Comparison of ENCODE assay signal across 10 cellular contexts in the genomic region with DNA sequence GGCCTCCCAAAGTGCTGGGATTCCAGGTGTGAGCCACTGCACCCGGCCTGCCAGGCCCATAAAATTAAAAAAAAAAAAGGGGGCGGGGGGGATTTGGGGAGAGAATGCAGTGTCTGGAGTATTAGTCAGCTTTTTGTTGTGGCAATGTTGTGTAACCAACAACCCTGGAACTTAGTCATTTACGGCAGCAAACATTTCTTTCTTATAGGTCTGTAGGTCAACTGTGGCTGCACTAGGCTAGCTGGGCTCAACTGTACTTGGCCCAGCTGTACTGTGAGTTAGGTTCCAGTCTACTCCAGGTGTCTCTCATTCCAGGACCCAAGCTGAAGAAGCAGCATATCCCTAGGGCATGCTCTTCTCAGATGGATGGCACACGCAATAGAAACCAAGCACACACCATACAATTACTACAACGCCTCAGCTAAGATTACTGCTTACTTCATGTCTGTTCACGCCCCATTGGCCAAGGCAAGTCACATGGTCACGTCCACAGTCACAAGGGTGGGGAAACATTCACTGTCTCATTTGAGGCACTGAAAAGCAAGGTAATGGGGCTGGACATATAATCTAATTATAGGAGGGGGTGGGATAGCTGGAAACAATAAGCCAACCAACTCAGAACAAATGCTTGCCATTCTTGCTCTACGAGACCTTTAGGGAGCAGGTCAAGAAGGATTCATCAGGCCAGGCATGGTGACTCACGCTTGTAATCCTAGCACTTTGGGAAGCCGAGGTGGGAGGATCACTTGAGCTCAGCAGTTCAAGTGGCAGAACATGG. TPM values are rescaled to one million over a fixed set of nuclear protein-coding genes. Genes with fewer than 3 reads are reported as not detected.
A peak's percentile ranks its signal among the peaks of the same experiment; 100 is the strongest.
DNase-seq lines count a peak whose midpoint lies in the region; ATAC-seq and TF ChIP-seq lines count a peak whose summit lies in the region.
"Had no signal": no experiment of that assay in that cellular context is flagged by ENCODE, and none has a peak within 500 bp of the region (broad histone marks: within the 10 kb centered on the region; RNA-seq: fewer than 3 reads in every experiment).

No MANE protein-coding gene starts in this region.

- no peaks in the 10 kb centered on the region for H3K9me3 Mint-ChIP-seq in natural killer cell treated with Interleukin-12 subunit alpha and Interleukin-12 subunit beta and Interleukin-15 and Interleukin-18, amount 100 ng/mL, for 72 hours
- H3K9me3 Mint-ChIP-seq: stimulated activated naive B cell treated with anti-CD40 and anti-IgM and Interleukin-4, amounts not matched to agents 10 μg/mL and 1 μg/mL and 100 μg/mL, for 72 hours had no signal

- no peaks in the 10 kb centered on the region for H3K36me3 ChIP-seq in left ventricle myocardium inferior

- H3K36me3 Mint-ChIP-seq in natural killer cell treated with Interleukin-12 subunit alpha and Interleukin-12 subunit beta and Interleukin-15 and Interleukin-18, amount 100 ng/mL, for 72 hours: no peaks in the 10 kb centered on the region
- H3K36me3 Mint-ChIP-seq: stimulated activated naive B cell treated with anti-CD40 and anti-IgM and Interleukin-4, amounts not matched to agents 10 μg/mL and 1 μg/mL and 100 μg/mL, for 72 hours had no signal

- intact Hi-C loops in left ventricle myocardium inferior (cut with micrococcal nuclease): no loop called here

- TF ChIP-seq CTCF in RWPE1 (conservative IDR thresholded peaks at IDR 0.05; ENCODE audit: low read depth): no peak
- no peak for TF ChIP-seq CTCF in foreskin keratinocyte (conservative IDR thresholded peaks at IDR 0.05)
- no peak for TF ChIP-seq CTCF in left ventricle myocardium inferior (IDR thresholded peaks at IDR 0.05; ENCODE audit: borderline replicate concordance)

- DNase-seq in ACHN (peak; percentile 65), HPDE6-E6E7 (ENCODE audit: extremely low spot score) (peak; percentile 65), RWPE1 (ENCODE audit: low spot score) (peak; percentile 76), foreskin keratinocyte (peak; percentile 90 to 92), left ventricle myocardium inferior (no peak), GOT3 (lab: John Stamatoyannopoulos, UW) (no peak)
- no peak for DNase-seq in natural killer cell treated with Interleukin-12 subunit alpha and Interleukin-12 subunit beta and Interleukin-15 and Interleukin-18, amount 100 ng/mL, for 72 hours (ENCODE audit: low spot score)
- DNase-seq: DMS 273 treated with DMSO at 0.1 percent for 48 hours; stimulated activated naive B cell treated with anti-CD40 and anti-IgM and Interleukin-4, amounts not matched to agents 10 μg/mL and 1 μg/mL and 100 μg/mL, for 72 hours had no signal

- in situ Hi-C loops in ACHN (cut with HindIII; ENCODE audit: low pct_ligation_motif_present, low pct_unique_long_range_greater_than_20kb, low sequenced_read_pairs): no loop called here

- H3K4me3 Mint-ChIP-seq in natural killer cell treated with Interleukin-12 subunit alpha and Interleukin-12 subunit beta and Interleukin-15 and Interleukin-18, amount 100 ng/mL, for 72 hours: no peak overlapping the region
- H3K4me3 Mint-ChIP-seq: stimulated activated naive B cell treated with anti-CD40 and anti-IgM and Interleukin-4, amounts not matched to agents 10 μg/mL and 1 μg/mL and 100 μg/mL, for 72 hours had no signal

- H3K9me3 ChIP-seq in left ventricle myocardium inferior (replicated peaks): no peaks in the 10 kb centered on the region

- H3K27me3 ChIP-seq in foreskin keratinocyte: no peaks in the 10 kb centered on the region
- no peaks in the 10 kb centered on the region for H3K27me3 ChIP-seq in left ventricle myocardium inferior (ENCODE audit: low read depth)

- H3K4me1 ChIP-seq in foreskin keratinocyte (peaks cover 14% of the 10 kb centered on the region), left ventricle myocardium inferior (peaks cover 19% of the 10 kb centered on the region)

- peaks cover 8 to 13% of the 10 kb centered on the region in 2 donors for H3K27me3 Mint-ChIP-seq in natural killer cell treated with Interleukin-12 subunit alpha and Interleukin-12 subunit beta and Interleukin-15 and Interleukin-18, amount 100 ng/mL, for 72 hours

- H3K4me3 ChIP-seq in left ventricle myocardium inferior: no peak overlapping the region

- POLR2A ChIA-PET in RWPE1 (lab: Yijun Ruan, JAX; ENCODE audit: low non-redundant PET): interaction anchor here (0.7 kb wide), 1 partner anchor 965 kb away, joined by 3 read pairs; no protein-coding TSS in a partner anchor

- CTCF ChIA-PET in RWPE1 (lab: Yijun Ruan, JAX): interaction anchor here (1.0 to 1.3 kb wide), 3 partner anchors 34 to 143 kb away, joined by 4 to 7 read pairs (median 4); partner anchors contain the start of gene ZFTA

- H3K4me1 Mint-ChIP-seq in natural killer cell treated with Interleukin-12 subunit alpha and Interleukin-12 subunit beta and Interleukin-15 and Interleukin-18, amount 100 ng/mL, for 72 hours (ENCODE audit: low read depth in 2 of 2): no peaks in the 10 kb centered on the region
- H3K4me1 Mint-ChIP-seq: stimulated activated naive B cell treated with anti-CD40 and anti-IgM and Interleukin-4, amounts not matched to agents 10 μg/mL and 1 μg/mL and 100 μg/mL, for 72 hours had no signal

- H3K27ac Mint-ChIP-seq in natural killer cell treated with Interleukin-12 subunit alpha and Interleukin-12 subunit beta and Interleukin-15 and Interleukin-18, amount 100 ng/mL, for 72 hours: no peak overlapping the region
- H3K27ac Mint-ChIP-seq: stimulated activated naive B cell treated with anti-CD40 and anti-IgM and Interleukin-4, amounts not matched to agents 10 μg/mL and 1 μg/mL and 100 μg/mL, for 72 hours had no signal

- peak; percentile 83 for ATAC-seq in foreskin keratinocyte
- ATAC-seq in HG03469 (IDR thresholded peaks at IDR 0.05; ENCODE audit: unreplicated experiment): no peak
- no peak for ATAC-seq in natural killer cell treated with Interleukin-12 subunit alpha and Interleukin-12 subunit beta and Interleukin-15 and Interleukin-18, amount 100 ng/mL, for 72 hours

- H3K27ac ChIP-seq in RWPE1 (peak overlapping the region; percentile 72), foreskin keratinocyte (no peak overlapping the region), left ventricle myocardium inferior (replicated peaks) (no peak overlapping the region)

RNA-seq across cellular contexts. Expression of gene SPINDOC, which starts 10.4 kb away (rescaled TPM):
- 20.6 and 26.6 TPM in 2 replicates for total RNA-seq in foreskin keratinocyte
- 24.4 and 29.0 TPM in 2 replicates for polyA plus RNA-seq in foreskin keratinocyte
- 14.0 TPM for total RNA-seq in left ventricle myocardium inferior
- 10 to 100 TPM; 34.3 to 65.1 TPM for total RNA-seq in natural killer cell treated with Interleukin-12 subunit alpha and Interleukin-12 subunit beta and Interleukin-15 and Interleukin-18, amount 100 ng/mL, for 72 hours

RNA-seq across cellular contexts. Expression of gene ZFTA, which starts 34.3 kb away (rescaled TPM):
- total RNA-seq in foreskin keratinocyte (5.4 and 5.6 TPM in 2 replicates), left ventricle myocardium inferior (11.5 TPM)
- 2.4 and 2.5 TPM in 2 replicates for polyA plus RNA-seq in foreskin keratinocyte
- 1 to 10 TPM; 5.0 to 7.6 TPM for total RNA-seq in natural killer cell treated with Interleukin-12 subunit alpha and Interleukin-12 subunit beta and Interleukin-15 and Interleukin-18, amount 100 ng/mL, for 72 hours

RNA-seq across cellular contexts. Expression of gene MARK2, which starts 36.1 kb away (rescaled TPM):
- 35.1 and 35.8 TPM in 2 replicates for total RNA-seq in foreskin keratinocyte
- 14.9 and 17.6 TPM in 2 replicates for polyA plus RNA-seq in foreskin keratinocyte
- total RNA-seq in left ventricle myocardium inferior: 36.6 TPM
- total RNA-seq in natural killer cell treated with Interleukin-12 subunit alpha and Interleukin-12 subunit beta and Interleukin-15 and Interleukin-18, amount 100 ng/mL, for 72 hours: 10 to 100 TPM; 54.9 to 68.5 TPM

Comparison
In these comparisons a context has a peak if more than half of its experiments do, and no peak if none do; other contexts are left out.
1. DNase-seq: peak in ACHN (single experiment), HPDE6-E6E7 (single experiment), RWPE1 (single experiment) and foreskin keratinocyte (2 of 2); none in left ventricle myocardium inferior (single experiment), GOT3 (single experiment) and natural killer cell treated with Interleukin-12 subunit alpha and Interleukin-12 subunit beta and Interleukin-15 and Interleukin-18, amount 100 ng/mL, for 72 hours (single experiment).